ENCODE assay signal across 28 cellular contexts in genomic region chr11:39965701-39966100, GRCh38.
"Had no signal": no experiment of that assay in that cellular context is flagged by ENCODE, and none has a peak within 500 bp of the region (broad histone marks: within the 10 kb centered on the region; RNA-seq: fewer than 3 reads in every experiment).

No MANE protein-coding gene starts in this region.

- FAIRE-seq: RCC 7860 had no signal

- H3K9ac ChIP-seq: KMS-11 had no signal

- H3K4me3 ChIP-seq: PC-9, SK-N-MC had no signal

- H2AFZ ChIP-seq: PC-9 had no signal

- ATAC-seq: Panc1, SK-N-SH treated with all-trans-retinoic acid at 6 μM for 48 hours had no signal

- H3K27ac ChIP-seq: KMS-11, PC-9, SK-N-MC had no signal

- H3K4me2 ChIP-seq: KMS-11, PC-9 had no signal

- DNase-seq: Karpas-422, KBM-7, MM.1S, MV-4-11, NCI-H1092, NCI-H1105, NCI-H1417 treated with DMSO at 0.1 percent for 48 hours, NCI-H1436 treated with DMSO at 0.1 percent for 48 hours, NCI-H1694 treated with DMSO at 0.1 percent for 48 hours, NCI-H187 treated with DMSO at 0.1 percent for 48 hours, NCI-H2029, NCI-H2081, NCI-H2171 treated with DMSO at 0.1 percent for 48 hours, NCI-H2227 treated with DMSO at 0.1 percent for 48 hours, NCI-H345, NCI-H446, NCI-H510A treated with DMSO at 0.1 percent for 48 hours, NCI-H524 treated with DMSO at 0.1 percent for 48 hours, NCI-H526 treated with DMSO at 0.1 percent for 48 hours, NCI-H774, PC-9, Right ventricle myocardium superior, SHP77 treated with DMSO at 0.1 percent for 48 hours had no signal
